8 cellular contexts compared by ENCODE assay signal in the genomic region with DNA sequence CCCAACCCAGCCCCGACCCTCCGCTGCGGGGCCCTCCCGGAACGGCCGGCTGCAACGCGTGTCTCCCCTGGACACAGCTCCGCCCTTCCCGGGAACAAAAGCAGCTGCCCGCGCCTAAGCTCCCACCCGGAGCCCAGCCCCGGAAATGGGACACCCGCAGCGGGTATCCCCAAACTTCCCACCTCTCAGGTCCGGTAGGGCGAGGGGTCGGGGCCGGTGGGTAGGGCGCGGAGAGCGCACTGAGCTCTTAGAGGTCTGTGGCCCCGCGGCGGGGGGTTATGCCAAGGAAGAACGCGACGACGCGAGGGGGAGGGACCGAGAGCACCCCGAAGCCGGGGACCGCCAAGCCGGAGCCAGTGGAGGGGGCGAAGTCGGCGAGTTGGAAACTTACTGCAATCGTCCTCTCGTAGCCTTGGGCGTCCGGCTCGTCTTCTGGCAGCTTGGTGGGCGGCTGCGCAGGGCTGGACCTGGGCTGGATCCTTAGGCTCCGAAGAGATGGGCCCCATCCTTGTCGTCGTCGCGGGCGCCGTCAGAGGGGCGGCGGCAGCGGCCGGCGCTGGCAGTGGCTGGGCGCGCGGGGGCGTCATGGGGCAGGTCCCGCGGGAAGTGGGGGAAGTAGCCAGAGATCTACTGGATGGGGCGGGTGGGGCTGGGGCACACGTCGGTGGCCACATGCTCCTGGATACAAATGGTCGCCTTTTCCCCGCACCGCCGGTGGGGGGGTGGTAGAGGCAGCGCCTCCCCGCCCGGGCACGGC. TPM values are rescaled to one million over a fixed set of nuclear protein-coding genes. Genes with fewer than 3 reads are reported as not detected.
DNase-seq lines count a peak whose midpoint lies in the region; ATAC-seq, FAIRE-seq and TF ChIP-seq lines count a peak whose summit lies in the region.

No MANE protein-coding gene starts in this region.

- no peaks in the 10 kb centered on the region for H3K9me3 ChIP-seq in Peyer's patch
- no peaks in the 10 kb centered on the region for H3K9me3 ChIP-seq in osteoblast (ENCODE audit: low read depth, low read length)
- H3K9me3 ChIP-seq in small intestine (ENCODE audit: control insufficient read depth, low read depth): no peaks in the 10 kb centered on the region

- peaks cover 0 to 14% (median 0%) of the 10 kb centered on the region in 4 donors for H3K4me1 ChIP-seq in Peyer's patch
- H3K4me1 ChIP-seq in osteoblast (ENCODE audit: insufficient read depth, low read length): no peaks in the 10 kb centered on the region
- peaks cover 0 to 2% of the 10 kb centered on the region in 2 donors for H3K4me1 ChIP-seq in small intestine (ENCODE audit: control insufficient read depth in 2 of 2, insufficient read depth in 1 of 2, low read depth in 1 of 2, low read length in 1 of 2)

- H3K4me3 ChIP-seq in BJ (ENCODE audit: low read depth, low read length) (peak overlapping the region; percentile 55), Peyer's patch (peak overlapping the region; percentile 22 to 56 (median 50)), fibroblast of villous mesenchyme (ENCODE audit: low read depth, low read length) (peak overlapping the region; percentile 55), osteoblast (ENCODE audit: insufficient read depth, low read length) (peak overlapping the region; percentile 56), small intestine (ENCODE audit: low read depth in 1 of 2, low read length in 2 of 2) (peak overlapping the region in 1 of 2 donors; percentile 34)

- H3K27me3 ChIP-seq in BJ (ENCODE audit: control insufficient read depth, insufficient read depth, low read length): peaks cover 12% of the 10 kb centered on the region
- no peaks in the 10 kb centered on the region for H3K27me3 ChIP-seq in Peyer's patch
- H3K27me3 ChIP-seq in osteoblast (ENCODE audit: insufficient read depth, low read length): peaks cover 20% of the 10 kb centered on the region
- peaks cover 0 to 5% of the 10 kb centered on the region in 2 donors for H3K27me3 ChIP-seq in small intestine (ENCODE audit: control insufficient read depth in 2 of 2, insufficient read depth in 2 of 2, low read length in 2 of 2)

- 2 to 7% (median 2%) methylated on average over 53 to 75 of the region's 75 CpGs for WGBS in small intestine, 3 donors

- POLR2A ChIA-PET in BJ (lab: Charles Lee): no interaction called here

- H3K27ac ChIP-seq in Peyer's patch (no peak overlapping the region), osteoblast (ENCODE audit: low read depth, low read length) (no peak overlapping the region), small intestine (ENCODE audit: low read depth in 1 of 2, low read length in 1 of 2) (no peak overlapping the region)

- CTCF ChIA-PET in BJ (lab: Yijun Ruan, JAX): interaction anchor here (0.9 kb wide), 1 partner anchor 9 kb away, joined by 3 read pairs; no protein-coding TSS in a partner anchor

- no peak for TF ChIP-seq POLR2A in Peyer's patch (IDR thresholded peaks at IDR 0.05)

- H4K20me1 ChIP-seq in osteoblast (ENCODE audit: insufficient read depth, low read length): no peaks in the 10 kb centered on the region

- no peak for FAIRE-seq in small intestine (lab: Jason Lieb, UNC)

- H3K4me2 ChIP-seq in osteoblast (ENCODE audit: insufficient read depth, low read length): peak overlapping the region; percentile 71

- DNase-seq in BJ (ENCODE audit: low read depth) (no peak), Peyer's patch (peak in 2 of 3 donors; percentile 44 to 55), fibroblast of villous mesenchyme (ENCODE audit: low read depth) (no peak), osteoblast (ENCODE audit: insufficient read length, low spot score, missing footprints) (no peak), NCI-H1930 (lab: John Stamatoyannopoulos, UW) (no peak), small intestine (no peak)

- no peak for TF ChIP-seq CTCF in BJ (IDR thresholded peaks at IDR 0.05; ENCODE audit: insufficient read depth, low read depth, low read length)
- no peak for TF ChIP-seq CTCF in Peyer's patch (IDR thresholded peaks at IDR 0.05)
- no peak for TF ChIP-seq CTCF in fibroblast of villous mesenchyme (IDR thresholded peaks at IDR 0.05; ENCODE audit: insufficient read depth, low read depth, low read length)
- TF ChIP-seq CTCF in osteoblast (IDR thresholded peaks at IDR 0.05; ENCODE audit: extremely low read depth, low read depth, low read length): no peak

- H3K79me2 ChIP-seq in osteoblast (ENCODE audit: insufficient read depth, low read length): no peaks in the 10 kb centered on the region

- peak overlapping the region; percentile 62 for H2AFZ ChIP-seq in osteoblast (ENCODE audit: low read length)

- H3K36me3 ChIP-seq in BJ (ENCODE audit: control insufficient read depth, insufficient read depth, low read length): no peaks in the 10 kb centered on the region
- no peaks in the 10 kb centered on the region for H3K36me3 ChIP-seq in Peyer's patch
- no peaks in the 10 kb centered on the region for H3K36me3 ChIP-seq in osteoblast (ENCODE audit: insufficient read depth, low read length)
- H3K36me3 ChIP-seq in small intestine (ENCODE audit: control insufficient read depth in 2 of 2, insufficient read depth in 2 of 2, low read length in 2 of 2): no peaks in the 10 kb centered on the region

- no peak for ATAC-seq in GM19324 (IDR thresholded peaks at IDR 0.05; ENCODE audit: low FRiP score, unreplicated experiment)
- no peak for ATAC-seq in GM18519 (IDR thresholded peaks at IDR 0.05; ENCODE audit: low FRiP score, unreplicated experiment)

RNA-seq across cellular contexts. Expression of gene USP6, which starts 6.9 kb away (rescaled TPM):
- polyA plus RNA-seq in BJ (2011; rRNA removed): 0.01 TPM in 1 of 2 replicates, not detected in the other
- polyA minus RNA-seq in BJ (2011; rRNA and poly(A)+ RNA removed): under 0.01 TPM in 1 of 2 replicates, not detected in the other
- under 1 TPM in 2 of 4 donors, not detected in 2; under 0.01 to 0.18 TPM for total RNA-seq in Peyer's patch
- total RNA-seq in fibroblast of villous mesenchyme: not detected in 2 replicates
- not detected in 2 replicates for total RNA-seq in osteoblast
- under 1 TPM in 1 of 3 donors, not detected in 2; 0.03 TPM for polyA plus RNA-seq in small intestine

RNA-seq across cellular contexts. Expression of gene ZNF232, which starts 11.1 kb away (rescaled TPM):
- polyA plus RNA-seq in BJ (2011; rRNA removed): 3.1 and 4.4 TPM in 2 replicates
- polyA minus RNA-seq in BJ (2011; rRNA and poly(A)+ RNA removed): 1.2 and 3.8 TPM in 2 replicates
- total RNA-seq in Peyer's patch: 10 to 100 TPM in 1 of 4 donors, 1 to 10 TPM in 3; 5.3 to 10.9 (median 7.0) TPM
- total RNA-seq in fibroblast of villous mesenchyme: 4.5 and 5.2 TPM in 2 replicates
- 8.0 and 8.3 TPM in 2 replicates for total RNA-seq in osteoblast
- 1 to 10 TPM; 6.3 to 9.5 (median 7.0) TPM for polyA plus RNA-seq in small intestine

RNA-seq across cellular contexts. Expression of gene ZFP3, which starts 44.5 kb away (rescaled TPM):
- polyA plus RNA-seq in BJ (2011; rRNA removed) (2.0 and 3.7 TPM in 2 replicates), small intestine (1 to 10 TPM; 2.7 to 4.5 (median 2.8) TPM)
- polyA minus RNA-seq in BJ (2011; rRNA and poly(A)+ RNA removed): 2.1 and 3.1 TPM in 2 replicates
- total RNA-seq in Peyer's patch (10 to 100 TPM in 2 of 4 donors, 1 to 10 TPM in 2; 7.4 to 13.7 (median 11.0) TPM), fibroblast of villous mesenchyme (1.6 and 2.2 TPM in 2 replicates), osteoblast (3.5 and 3.6 TPM in 2 replicates)

Comparison
In these comparisons a context has a peak if more than half of its experiments do, and no peak if none do; other contexts are left out.
1. DNase-seq: peak in Peyer's patch (2 of 3); none in BJ (single experiment), fibroblast of villous mesenchyme (single experiment), osteoblast (single experiment), NCI-H1930 (0 of 2) and small intestine (single experiment).